ENCODE assay signal across 8 cellular contexts in the genomic region with DNA sequence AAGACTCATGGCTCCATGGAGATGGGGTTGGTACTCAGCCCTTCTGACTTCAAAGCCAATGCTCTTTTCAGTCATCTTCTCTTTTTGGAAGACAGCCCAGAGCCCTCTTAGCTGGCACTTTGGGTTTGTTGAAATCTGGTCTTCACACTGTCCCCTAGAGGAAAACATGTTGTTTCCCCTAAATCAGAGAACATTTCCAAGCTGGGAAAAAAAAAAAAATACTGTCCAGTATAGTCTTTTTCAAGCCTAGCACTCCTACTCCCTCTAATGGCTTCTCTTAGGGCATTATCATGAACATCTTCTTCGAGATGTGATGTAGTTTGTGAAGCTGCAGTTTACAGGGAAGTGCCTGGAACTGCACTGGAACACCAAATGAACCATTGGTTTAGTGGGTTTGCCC. TPM values are rescaled to one million over a fixed set of nuclear protein-coding genes. Genes with fewer than 3 reads are reported as not detected.
DNase-seq lines count a peak whose midpoint lies in the region; ATAC-seq and TF ChIP-seq lines count a peak whose summit lies in the region.

No MANE protein-coding gene starts in this region.

- no peaks in the 10 kb centered on the region for H3K27me3 ChIP-seq in dorsolateral prefrontal cortex
- H3K27me3 ChIP-seq in ascending aorta = no peaks in the 10 kb centered on the region

- intact Hi-C loops in dorsolateral prefrontal cortex (cut with DNase I) = loop anchor here (5.0 to 10.0 kb wide), 5 partner anchors 173 to 568 kb away; a partner anchor contains a TSS
- intact Hi-C loops in ascending aorta (cut with DNase I) = loop anchor here (5.0 to 10.0 kb wide), 2 partner anchors 173 to 1695 kb away; a partner anchor contains a TSS

- TF ChIP-seq CTCF in dorsolateral prefrontal cortex (IDR thresholded peaks at IDR 0.05 in 54 of 56, conservative IDR thresholded peaks at IDR 0.05 in 2 of 56; ENCODE audit: low read depth in 1 of 56, partially characterized antibody in 56 of 56) = peak in 55 of 56 donors; percentile 13 to 63 (median 45)
- no peak for TF ChIP-seq CTCF in omental fat pad (IDR thresholded peaks at IDR 0.05)
- peak in 1 of 3 experiments; percentile 22 for TF ChIP-seq CTCF in ascending aorta (IDR thresholded peaks at IDR 0.05)

- H3K9me3 ChIP-seq in ascending aorta = no peaks in the 10 kb centered on the region

- H3K27ac ChIP-seq in dorsolateral prefrontal cortex (peak overlapping the region in 4 of 59 donors; percentile 23 to 43 (median 30)), ascending aorta (no peak overlapping the region)

- ATAC-seq in omental fat pad (ENCODE audit: low FRiP score) = no peak

- no peaks in the 10 kb centered on the region for H3K36me3 ChIP-seq in ascending aorta

- H3K4me3 ChIP-seq in dorsolateral prefrontal cortex (no peak overlapping the region), ascending aorta (no peak overlapping the region)

- peak; percentile 36 for DNase-seq in GM04504 (ENCODE audit: low read depth)
- DNase-seq in NCI-H226 = peak; percentile 17
- no peak for DNase-seq in dorsolateral prefrontal cortex
- peak; percentile 8 for DNase-seq in putamen (ENCODE audit: low spot score)
- DNase-seq in activated T-cell treated with anti-CD3 and anti-CD28 coated beads for 4 hours = no peak
- no peak for DNase-seq in omental fat pad (ENCODE audit: low spot score)
- no peak for DNase-seq in stimulated activated CD4-positive, alpha-beta T cell treated with anti-CD3 and anti-CD28 coated beads, Interleukin-4, amount 100 ng/mL, for 24 hours
- no peak for DNase-seq in ascending aorta (ENCODE audit: low spot score in 2 of 2)

- peaks cover 6% of the 10 kb centered on the region in 2 donors for H3K4me1 ChIP-seq in ascending aorta

RNA-seq across cellular contexts. Expression of a gene that starts 3.0 kb away (rescaled TPM):
- total RNA-seq in dorsolateral prefrontal cortex (100 to 1,000 TPM in 7 of 120 experiments, 10 to 100 TPM in 113; 68.9 to 120 (median 86.6) TPM), omental fat pad (10 to 100 TPM; 66.2 to 72.8 (median 69.5) TPM), ascending aorta (62.2 TPM)

RNA-seq across cellular contexts. Expression of a gene that starts 5.0 kb away (rescaled TPM):
- 10 to 100 TPM in 119 of 120 experiments, 1 to 10 TPM in 1; 9.6 to 35.0 (median 17.6) TPM for total RNA-seq in dorsolateral prefrontal cortex
- 10 to 100 TPM in 3 of 4 donors, 1 to 10 TPM in 1; 9.1 to 19.7 (median 14.8) TPM for total RNA-seq in omental fat pad
- 18.1 TPM for total RNA-seq in ascending aorta

Comparison
In these comparisons a context has a peak if more than half of its experiments do, and no peak if none do; other contexts are left out.
1. DNase-seq: peak in GM04504 (single experiment), NCI-H226 (single experiment) and putamen (single experiment); none in dorsolateral prefrontal cortex (0 of 10), activated T-cell treated with anti-CD3 and anti-CD28 coated beads for 4 hours (single experiment), omental fat pad (single experiment), stimulated activated CD4-positive, alpha-beta T cell treated with anti-CD3 and anti-CD28 coated beads, Interleukin-4, amount 100 ng/mL, for 24 hours (single experiment) and ascending aorta (0 of 2).
2. CTCF ChIP-seq: peak in dorsolateral prefrontal cortex (55 of 56); none in omental fat pad (0 of 3).